In genomic region chr10:133262696-133263095, GRCh38 we compare ENCODE assay signal across 12 cellular contexts. TPM values are rescaled to one million over a fixed set of nuclear protein-coding genes. Genes with fewer than 3 reads are reported as not detected.
DNase-seq lines count a peak whose midpoint lies in the region; ATAC-seq, FAIRE-seq and TF ChIP-seq lines count a peak whose summit lies in the region.
"Had no signal": no experiment of that assay in that cellular context is flagged by ENCODE, and none has a peak within 500 bp of the region (broad histone marks: within the 10 kb centered on the region; RNA-seq: fewer than 3 reads in every experiment).

No MANE protein-coding gene starts in this region.

- H3K9me3 ChIP-seq in CD4-positive, CD25-positive, alpha-beta regulatory T cell (ENCODE audit: control insufficient read depth in 2 of 2, low read length in 2 of 2) = no peaks in the 10 kb centered on the region
- H3K9me3 ChIP-seq in mesenchymal stem cell (ENCODE audit: control insufficient read depth, low read length) = no peaks in the 10 kb centered on the region
- H3K9me3 ChIP-seq: heart left ventricle, stomach had no signal

- no peak overlapping the region for H4K91ac ChIP-seq in mesenchymal stem cell (ENCODE audit: low read length)

- no peak overlapping the region for H4K8ac ChIP-seq in mesenchymal stem cell (ENCODE audit: low read length)

- peak overlapping the region; percentile 55 for H3K9ac ChIP-seq in mesenchymal stem cell (ENCODE audit: low read length)

- WGBS in mesenchymal stem cell = 88% methylated on average over 14 of the region's 14 CpGs

- no peak overlapping the region for H2BK5ac ChIP-seq in mesenchymal stem cell (ENCODE audit: low read depth, low read length, poor library complexity, severe bottlenecking)

- H2BK15ac ChIP-seq in mesenchymal stem cell (ENCODE audit: low read depth, poor library complexity, severe bottlenecking) = no peak overlapping the region

- peaks cover 72% of the 10 kb centered on the region for H3K4me1 ChIP-seq in CD4-positive, CD25-positive, alpha-beta regulatory T cell (ENCODE audit: control insufficient read depth, insufficient read depth, low read length, poor library complexity, severe bottlenecking)
- H3K4me1 ChIP-seq in mesenchymal stem cell (ENCODE audit: control insufficient read depth, insufficient read depth, low read depth, low read length) = peaks cover 42% of the 10 kb centered on the region

- no peaks in the 10 kb centered on the region for H3K27me3 Mint-ChIP-seq in CD4-positive, CD25-positive, alpha-beta regulatory T cell

- H3K4me3 ChIP-seq in CD4-positive, CD25-positive, alpha-beta regulatory T cell (ENCODE audit: low read depth, low read length) = no peak overlapping the region
- no peak overlapping the region for H3K4me3 ChIP-seq in mesenchymal stem cell (ENCODE audit: insufficient read depth in 1 of 2, low read depth in 1 of 2, low read length in 2 of 2)

- peaks cover 0 to 70% (median 29%) of the 10 kb centered on the region in 4 donors for H3K4me1 Mint-ChIP-seq in CD4-positive, CD25-positive, alpha-beta regulatory T cell

- no peak overlapping the region for H3K23ac ChIP-seq in mesenchymal stem cell (ENCODE audit: low read length in 2 of 2)

- H3K36me3 Mint-ChIP-seq in CD4-positive, CD25-positive, alpha-beta regulatory T cell = no peaks in the 10 kb centered on the region

- no peak for DNase-seq in CD4-positive, CD25-positive, alpha-beta regulatory T cell
- DNase-seq in GM12891 (ENCODE audit: insufficient read length, low spot score) (no peak), SW480 (ENCODE audit: low spot score) (peak; percentile 80), mesenchymal stem cell (no peak), pons (ENCODE audit: low spot score) (no peak), NOMO-1 treated with DMSO at 0.1 percent for 48 hours (lab: John Stamatoyannopoulos, UW; ENCODE audit: unreplicated experiment) (no peak)
- DNase-seq in activated effector memory CD4-positive, alpha-beta T cell treated with anti-CD3 and anti-CD28 coated beads, Interleukin-2, amount 50 U/mL, for 16 hours = no peak
- DNase-seq: mesendoderm, stomach had no signal

- no peak overlapping the region for H3K4me2 ChIP-seq in mesenchymal stem cell (ENCODE audit: low read length, poor library complexity, severe bottlenecking)

- no peak overlapping the region for H2BK12ac ChIP-seq in mesenchymal stem cell (ENCODE audit: low read length in 2 of 2)

- H3K4ac ChIP-seq in mesenchymal stem cell (ENCODE audit: low read depth in 1 of 2, low read length in 2 of 2) = no peak overlapping the region

- no peak overlapping the region for H2AK5ac ChIP-seq in mesenchymal stem cell (ENCODE audit: low read length, severe bottlenecking)

- TF ChIP-seq POLR2A in GM12891 (IDR thresholded peaks at IDR 0.05; ENCODE audit: low read depth, low read length) = 0 out of 2 replicates have a peak, but pooled peaks have one; percentile 12

- H3K9me3 Mint-ChIP-seq in CD4-positive, CD25-positive, alpha-beta regulatory T cell = no peaks in the 10 kb centered on the region

- no peak for FAIRE-seq in GM12891 (lab: Jason Lieb, UNC)

- ATAC-seq in CD4-positive, CD25-positive, alpha-beta regulatory T cell (ENCODE audit: low read depth in 2 of 2) = no peak
- no peak for ATAC-seq in GM21528 (IDR thresholded peaks at IDR 0.05; ENCODE audit: low FRiP score, unreplicated experiment)

- H3K27me3 ChIP-seq in CD4-positive, CD25-positive, alpha-beta regulatory T cell (ENCODE audit: control insufficient read depth, insufficient read depth, low read length) = no peaks in the 10 kb centered on the region
- H3K27me3 ChIP-seq in mesenchymal stem cell (ENCODE audit: control insufficient read depth in 1 of 2, insufficient read depth in 1 of 2, low read length in 2 of 2) = no peaks in the 10 kb centered on the region
- H3K27me3 ChIP-seq: heart left ventricle, stomach had no signal

- peak overlapping the region in 2 of 3 donors; percentile 32 to 74 for H3K27ac Mint-ChIP-seq in CD4-positive, CD25-positive, alpha-beta regulatory T cell

- peak overlapping the region; percentile 80 for H3K27ac ChIP-seq in CD4-positive, CD25-positive, alpha-beta regulatory T cell (ENCODE audit: insufficient read depth, low read length, poor library complexity, severe bottlenecking)
- H3K27ac ChIP-seq in mesenchymal stem cell (ENCODE audit: low read length, poor library complexity, severe bottlenecking) = no peak overlapping the region

- H2BK120ac ChIP-seq in mesenchymal stem cell (ENCODE audit: low read depth, low read length) = no peak overlapping the region

- no peaks in the 10 kb centered on the region for H3K36me3 ChIP-seq in CD4-positive, CD25-positive, alpha-beta regulatory T cell (ENCODE audit: control insufficient read depth, insufficient read depth, low read length)
- H3K36me3 ChIP-seq in mesenchymal stem cell (ENCODE audit: control insufficient read depth in 1 of 2, insufficient read depth in 2 of 2, low read depth in 1 of 2, low read length in 2 of 2) = peaks cover 0 to 20% of the 10 kb centered on the region in 2 experiments

- no peak overlapping the region for H3K18ac ChIP-seq in mesenchymal stem cell (ENCODE audit: low read depth in 1 of 2, low read length in 2 of 2)

- H2AFZ ChIP-seq in mesenchymal stem cell (ENCODE audit: low read depth, low read length) = no peak overlapping the region

- H3K4me3 Mint-ChIP-seq in CD4-positive, CD25-positive, alpha-beta regulatory T cell = peak overlapping the region in 3 of 4 donors; percentile 81 to 85 (median 82)

- peak overlapping the region in 1 of 2 experiments; percentile 6 for H3K14ac ChIP-seq in mesenchymal stem cell (ENCODE audit: low read length in 2 of 2)

- no peaks in the 10 kb centered on the region for H3K79me1 ChIP-seq in mesenchymal stem cell (replicated peaks; ENCODE audit: low read length, poor library complexity, severe bottlenecking)

TF ChIP-seq in GM12891, 5 proteins besides CTCF, POLR2A, EP300 and RAD21:
- TF ChIP-seq POLR2AphosphoS5 (IDR thresholded peaks at IDR 0.05; ENCODE audit: low read depth, low read length) (peak; percentile 14; the same call in 1 of the 2 replicates), POU2F2 (IDR thresholded peaks at IDR 0.05; ENCODE audit: low read depth, low read length) (no peak)

RNA-seq across cellular contexts. Expression of gene ADAM8, which starts 14.0 kb away (rescaled TPM):
- 148 TPM for total RNA-seq in CD4-positive, CD25-positive, alpha-beta regulatory T cell
- polyA plus RNA-seq in CD4-positive, CD25-positive, alpha-beta regulatory T cell = 10 to 100 TPM; 33.4 to 62.6 (median 49.8) TPM
- polyA plus RNA-seq in GM12891 (2012; ENCODE audit: low read depth, missing spikeins) = 52.5 TPM
- 0.50 TPM for polyA plus RNA-seq in mesenchymal stem cell (2013, experiment 1 of 2)
- polyA plus RNA-seq in mesenchymal stem cell (2013, experiment 2 of 2) = 0.41 TPM

RNA-seq across cellular contexts. Expression of gene VENTX, which starts 25.0 kb away (rescaled TPM):
- total RNA-seq in CD4-positive, CD25-positive, alpha-beta regulatory T cell = not detected
- polyA plus RNA-seq in CD4-positive, CD25-positive, alpha-beta regulatory T cell = not detected
- polyA plus RNA-seq in GM12891 (2012; ENCODE audit: low read depth, missing spikeins) = not detected
- polyA plus RNA-seq in mesenchymal stem cell (2013, experiment 1 of 2) = not detected
- polyA plus RNA-seq in mesenchymal stem cell (2013, experiment 2 of 2) = not detected
- total RNA-seq: G401 had no signal

RNA-seq across cellular contexts. Expression of gene UTF1, which starts 32.7 kb away (rescaled TPM):
- not detected for total RNA-seq in CD4-positive, CD25-positive, alpha-beta regulatory T cell
- not detected for polyA plus RNA-seq in CD4-positive, CD25-positive, alpha-beta regulatory T cell
- not detected for polyA plus RNA-seq in GM12891 (2012; ENCODE audit: low read depth, missing spikeins)
- polyA plus RNA-seq in mesenchymal stem cell (2013, experiment 1 of 2) = not detected
- not detected for polyA plus RNA-seq in mesenchymal stem cell (2013, experiment 2 of 2)
- total RNA-seq: G401, heart left ventricle, stomach had no signal
- polyA plus RNA-seq: heart left ventricle, stomach had no signal

RNA-seq across cellular contexts. Expression of gene TUBGCP2, which starts 46.0 kb away (rescaled TPM):
- total RNA-seq in CD4-positive, CD25-positive, alpha-beta regulatory T cell = 73.8 TPM
- polyA plus RNA-seq in CD4-positive, CD25-positive, alpha-beta regulatory T cell = 10 to 100 TPM; 23.5 to 31.8 (median 28.1) TPM
- 29.6 TPM for polyA plus RNA-seq in GM12891 (2012; ENCODE audit: low read depth, missing spikeins)
- 36.2 TPM for polyA plus RNA-seq in mesenchymal stem cell (2013, experiment 1 of 2)
- 35.4 TPM for polyA plus RNA-seq in mesenchymal stem cell (2013, experiment 2 of 2)

RNA-seq across cellular contexts. Expression of gene ZNF511, which starts 46.0 kb away (rescaled TPM):
- total RNA-seq in CD4-positive, CD25-positive, alpha-beta regulatory T cell = 29.1 TPM
- polyA plus RNA-seq in CD4-positive, CD25-positive, alpha-beta regulatory T cell = 10 to 100 TPM; 67.5 to 96.4 (median 78.7) TPM
- 28.3 TPM for polyA plus RNA-seq in GM12891 (2012; ENCODE audit: low read depth, missing spikeins)
- polyA plus RNA-seq in mesenchymal stem cell (2013, experiment 1 of 2) = 17.8 TPM
- 17.9 TPM for polyA plus RNA-seq in mesenchymal stem cell (2013, experiment 2 of 2)
